Comparison of ENCODE assay signal across 27 cellular contexts in the genomic region with DNA sequence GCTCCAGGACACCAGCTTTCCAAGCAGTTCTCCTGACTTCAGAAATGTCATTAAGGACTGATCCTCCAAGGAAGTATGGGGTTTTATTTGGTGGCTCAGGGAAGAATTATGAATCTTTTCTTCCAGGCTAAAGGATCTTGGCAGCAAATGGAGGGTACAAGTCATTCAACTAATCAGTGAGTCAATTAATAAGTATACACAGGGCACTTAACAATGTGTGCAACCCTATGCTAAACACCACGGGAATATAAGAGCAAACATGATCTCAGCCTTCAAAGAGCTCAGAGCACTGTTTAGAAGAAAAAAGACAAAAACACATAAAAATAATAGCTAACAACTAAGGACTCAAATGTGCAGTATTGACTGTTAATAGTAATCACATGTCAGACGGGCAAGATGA.
"Had no signal": no experiment of that assay in that cellular context is flagged by ENCODE, and none has a peak within 500 bp of the region (broad histone marks: within the 10 kb centered on the region; RNA-seq: fewer than 3 reads in every experiment).

No MANE protein-coding gene starts in this region.

- H3K9me2 ChIP-seq: SK-N-SH had no signal

- H3K9ac ChIP-seq: SK-N-SH had no signal

- ATAC-seq: activated CD4-positive, CD25-positive, alpha-beta regulatory T cell treated with anti-CD3 and anti-CD28 coated beads, Interleukin-2, amount 50 U/mL, for 24 hours; foreskin keratinocyte; left colon; right lobe of liver; stimulated activated naive CD8-positive, alpha-beta T cell treated with anti-CD3 and anti-CD28 coated beads, Interleukin-15, Interleukin-2, amounts not matched to agents 100 U/mL and 50 U/mL, for 24 hours had no signal

- DNase-seq: activated CD4-positive, alpha-beta memory T cell treated with anti-CD3 and anti-CD28 coated beads for 36 hours; activated CD4-positive, alpha-beta T cell treated with anti-CD3 and anti-CD28 coated beads, Interleukin-2, amount 10 ng/mL, durations not matched to agents 24 days and 14 days; activated CD8-positive, alpha-beta memory T cell treated with anti-CD3 and anti-CD28 coated beads, Interleukin-2, amount 50 U/mL, for 4 hours; activated effector memory CD4-positive, alpha-beta T cell treated with anti-CD3 and anti-CD28 coated beads, Interleukin-2, amount 50 U/mL, for 16 hours; activated naive CD4-positive, alpha-beta T cell treated with anti-CD3 and anti-CD28 coated beads for 36 hours; activated naive CD8-positive, alpha-beta T cell treated with anti-CD3 and anti-CD28 coated beads for 36 hours; activated T-cell treated with anti-CD3 and anti-CD28 coated beads, Interleukin-2, amount 50 U/mL, for 1 hour; adrenal gland; effector CD8-positive, alpha-beta T cell; foreskin keratinocyte; glutamatergic neuron; left colon; mammary epithelial cell; nephron progenitor cell; ovary; right lobe of liver; SK-N-SH; stimulated activated CD4-positive, alpha-beta T cell treated with anti-CD3 and anti-CD28 coated beads, Interleukin-12 subunit alpha, Interleukin-12 subunit beta, amount 100 ng/mL, for 4 hours; stimulated activated CD4-positive, alpha-beta T cell treated with anti-CD3 and anti-CD28 coated beads, Interleukin-4, amount 100 ng/mL, for 1 hour; stimulated activated naive CD8-positive, alpha-beta T cell treated with anti-CD3 and anti-CD28 coated beads, Interleukin-15, Interleukin-2, amounts not matched to agents 100 U/mL and 50 U/mL, for 24 hours; SW 1271; T1000; trophoblast cell; WERI-Rb-1 had no signal

- H3K9me3 ChIP-seq: adrenal gland, breast epithelium, ovary, right lobe of liver, SK-N-SH had no signal

- H3K4me3 ChIP-seq: adrenal gland, breast epithelium, ovary, right lobe of liver, skin epidermis had no signal

- H3K27ac ChIP-seq: breast epithelium, foreskin keratinocyte, ovary, WERI-Rb-1 had no signal

- H3K27me3 ChIP-seq: adrenal gland, breast epithelium, foreskin keratinocyte, ovary, right lobe of liver had no signal

- H3K4me2 ChIP-seq: SK-N-SH had no signal

- H3K36me3 ChIP-seq: adrenal gland, breast epithelium, ovary, right lobe of liver, WERI-Rb-1 had no signal
